24 cellular contexts compared by ENCODE assay signal in genomic region chr2:75865702-75866101, GRCh38.
A peak's percentile ranks its signal among the peaks of the same experiment; 100 is the strongest.
DNase-seq lines count a peak whose midpoint lies in the region; ATAC-seq and TF ChIP-seq lines count a peak whose summit lies in the region.
"Had no signal": no experiment of that assay in that cellular context is flagged by ENCODE, and none has a peak within 500 bp of the region (broad histone marks: within the 10 kb centered on the region; RNA-seq: fewer than 3 reads in every experiment).

No MANE protein-coding gene starts in this region.

- H4K91ac ChIP-seq in neuronal stem cell (ENCODE audit: low read depth, low read length, poor library complexity), result no peak overlapping the region

- no peak overlapping the region for H3K18ac ChIP-seq in neuronal stem cell (ENCODE audit: low read length)

- no peak overlapping the region for H2BK120ac ChIP-seq in neuronal stem cell (ENCODE audit: low read depth, low read length)

- H2BK12ac ChIP-seq in neuronal stem cell (ENCODE audit: low read length), result no peak overlapping the region

- H3K36me3 Mint-ChIP-seq in activated CD4-positive, alpha-beta T cell treated with anti-CD3 and anti-CD28 coated beads for 36 hours (ENCODE audit: low read depth), result no peaks in the 10 kb centered on the region
- H3K36me3 Mint-ChIP-seq: CD14-positive monocyte; CD4-positive, alpha-beta memory T cell; CD4-positive, CD25-positive, alpha-beta regulatory T cell; CD8-positive, alpha-beta memory T cell had no signal

- no peaks in the 10 kb centered on the region for H3K27me3 ChIP-seq in right lobe of liver
- H3K27me3 ChIP-seq in neuronal stem cell (ENCODE audit: control insufficient read depth in 3 of 3, insufficient read depth in 3 of 3, low read depth in 1 of 3, low read length in 3 of 3), result no peaks in the 10 kb centered on the region
- H3K27me3 ChIP-seq: BE2C, BLaER1 had no signal

- DNase-seq in left lobe of liver (ENCODE audit: low spot score) (no peak), right lobe of liver (no peak), neuronal stem cell (ENCODE audit: low spot score) (no peak), SHP77 treated with DMSO at 0.1 percent for 48 hours (lab: John Stamatoyannopoulos, UW) (no peak)
- no peak for DNase-seq in activated CD4-positive, alpha-beta T cell treated with anti-CD3 and anti-CD28 coated beads for 36 hours
- DNase-seq: 8988T; ACHN; BE2C; C1 segment of cervical spinal cord; CD4-positive, alpha-beta memory T cell; CD4-positive, CD25-positive, alpha-beta regulatory T cell; CD8-positive, alpha-beta memory T cell; COR-L47; DMS 273 treated with DMSO at 0.1 percent for 48 hours; DMS153; DMS53; DMS79; DND-41; EL; GDM1 had no signal

- POLR2A ChIA-PET in activated CD4-positive, alpha-beta T cell treated with anti-CD3 and anti-CD28 coated beads for 36 hours (lab: Charles Lee), result no interaction called here

- H3K23ac ChIP-seq in neuronal stem cell (ENCODE audit: low read depth, low read length, poor library complexity), result no peak overlapping the region

- no peaks in the 10 kb centered on the region for H3K9me3 Mint-ChIP-seq in activated CD4-positive, alpha-beta T cell treated with anti-CD3 and anti-CD28 coated beads for 36 hours (ENCODE audit: low read depth)

- no peak for TF ChIP-seq POLR2A in right lobe of liver (IDR thresholded peaks at IDR 0.05)

- H3K27ac Mint-ChIP-seq in activated CD4-positive, alpha-beta T cell treated with anti-CD3 and anti-CD28 coated beads for 36 hours, result no peak overlapping the region
- H3K27ac Mint-ChIP-seq: CD14-positive monocyte; CD4-positive, alpha-beta memory T cell; CD4-positive, CD25-positive, alpha-beta regulatory T cell; CD8-positive, alpha-beta memory T cell had no signal

- peak overlapping the region; percentile 39 for H2AFZ ChIP-seq in neuronal stem cell (ENCODE audit: low read length)

- H3K9me3 ChIP-seq in right lobe of liver (no peaks in the 10 kb centered on the region), neuronal stem cell (replicated peaks in 1 of 2; ENCODE audit: control insufficient read depth in 2 of 2, insufficient read depth in 1 of 2, low read depth in 1 of 2, low read length in 2 of 2) (no peaks in the 10 kb centered on the region)
- H3K9me3 ChIP-seq: BE2C, BLaER1 had no signal

- no peak overlapping the region for H3K14ac ChIP-seq in neuronal stem cell (ENCODE audit: low read length)

- H2AK5ac ChIP-seq in neuronal stem cell (ENCODE audit: low read depth, low read length), result no peak overlapping the region

- H3K4me3 Mint-ChIP-seq in activated CD4-positive, alpha-beta T cell treated with anti-CD3 and anti-CD28 coated beads for 36 hours, result no peak overlapping the region
- H3K4me3 Mint-ChIP-seq: CD14-positive monocyte; CD4-positive, alpha-beta memory T cell; CD8-positive, alpha-beta memory T cell had no signal

- H3K4me3 ChIP-seq in right lobe of liver, result no peak overlapping the region
- no peak overlapping the region for H3K4me3 ChIP-seq in neuronal stem cell (ENCODE audit: low read length in 2 of 2)
- H3K4me3 ChIP-seq: BLaER1, GM12878 had no signal

- WGBS in right lobe of liver (ENCODE audit: insufficient coverage, low coverage, low lambda C conversion rate, missing lambda C conversion rate), result 13% methylated on average over 8 of the region's 8 CpGs
- WGBS in neuronal stem cell (ENCODE audit: extremely low coverage in 2 of 2, insufficient read length in 2 of 2, insufficient replicate concordance in 1 of 2), 2 donors, result no CpG with 5 or more reads among the region's 8 CpGs

- ATAC-seq in left lobe of liver (peak; percentile 48), right lobe of liver (peak; percentile 36 to 45 (median 40)), HG02970 (IDR thresholded peaks at IDR 0.05; ENCODE audit: low FRiP score, unreplicated experiment) (no peak)
- ATAC-seq in activated CD4-positive, alpha-beta T cell treated with anti-CD3 and anti-CD28 coated beads for 36 hours, result no peak
- ATAC-seq: GM12878 had no signal

- H2BK5ac ChIP-seq in neuronal stem cell (ENCODE audit: low read length), result no peak overlapping the region

- H3K4ac ChIP-seq in neuronal stem cell (ENCODE audit: low read length), result peak overlapping the region; percentile 53

- TF ChIP-seq CTCF in right lobe of liver (IDR thresholded peaks at IDR 0.05), result no peak

- intact Hi-C loops in right lobe of liver (cut with DNase I), result no loop called here
- intact Hi-C loops in activated CD4-positive, alpha-beta T cell treated with anti-CD3 and anti-CD28 coated beads for 36 hours (cut with DNase I, micrococcal nuclease), result no loop called here

- no peak overlapping the region for H3K4me2 ChIP-seq in neuronal stem cell (ENCODE audit: insufficient read depth, low read length, poor library complexity, severe bottlenecking)
- H3K4me2 ChIP-seq: BLaER1 had no signal

- no peaks in the 10 kb centered on the region for H3K4me1 Mint-ChIP-seq in activated CD4-positive, alpha-beta T cell treated with anti-CD3 and anti-CD28 coated beads for 36 hours
- H3K4me1 Mint-ChIP-seq: CD14-positive monocyte; CD4-positive, CD25-positive, alpha-beta regulatory T cell had no signal

- H3K27me3 Mint-ChIP-seq in activated CD4-positive, alpha-beta T cell treated with anti-CD3 and anti-CD28 coated beads for 36 hours, result peaks cover 2% of the 10 kb centered on the region
- H3K27me3 Mint-ChIP-seq: CD4-positive, alpha-beta memory T cell; CD4-positive, CD25-positive, alpha-beta regulatory T cell; CD8-positive, alpha-beta memory T cell had no signal

- H4K8ac ChIP-seq in neuronal stem cell (ENCODE audit: low read depth, low read length), result no peak overlapping the region

- H3K4me1 ChIP-seq in right lobe of liver (peaks cover 0 to 17% (median 3%) of the 10 kb centered on the region in 4 donors), neuronal stem cell (ENCODE audit: control insufficient read depth in 2 of 2, insufficient read depth in 1 of 2, low read depth in 1 of 2, low read length in 2 of 2) (peaks cover 0 to 2% of the 10 kb centered on the region in 2 donors)
- H3K4me1 ChIP-seq: BE2C, BLaER1 had no signal

- no peaks in the 10 kb centered on the region for H3K79me1 ChIP-seq in neuronal stem cell (ENCODE audit: low read depth, low read length)

- H3K9ac ChIP-seq in neuronal stem cell (ENCODE audit: low read depth, low read length, poor library complexity), result no peak overlapping the region
- H3K9ac ChIP-seq: BLaER1 had no signal

- no peaks in the 10 kb centered on the region for H3K36me3 ChIP-seq in right lobe of liver
- H3K36me3 ChIP-seq in neuronal stem cell (replicated peaks in 1 of 2; ENCODE audit: control insufficient read depth in 2 of 2, insufficient read depth in 2 of 2, low read length in 2 of 2), result no peaks in the 10 kb centered on the region
- H3K36me3 ChIP-seq: BE2C, BLaER1 had no signal

- no peak overlapping the region for H3K27ac ChIP-seq in right lobe of liver
- no peak overlapping the region for H3K27ac ChIP-seq in neuronal stem cell (replicated peaks; ENCODE audit: low read length)
- H3K27ac ChIP-seq: BLaER1 had no signal

- H2BK15ac ChIP-seq in neuronal stem cell (ENCODE audit: low read length), result no peak overlapping the region

- CTCF ChIA-PET in activated CD4-positive, alpha-beta T cell treated with anti-CD3 and anti-CD28 coated beads for 36 hours (lab: Charles Lee), result no interaction called here

Comparison
In these comparisons a context has a peak if more than half of its experiments do, and no peak if none do; other contexts are left out.
1. ATAC-seq: peak in left lobe of liver (single experiment) and right lobe of liver (4 of 4); none in activated CD4-positive, alpha-beta T cell treated with anti-CD3 and anti-CD28 coated beads for 36 hours (single experiment) and HG02970 (single experiment).